27 cellular contexts compared by ENCODE assay signal in genomic region chr7:71506822-71507221, GRCh38.
"Had no signal": no experiment of that assay in that cellular context is flagged by ENCODE, and none has a peak within 500 bp of the region (broad histone marks: within the 10 kb centered on the region; RNA-seq: fewer than 3 reads in every experiment).

No MANE protein-coding gene starts in this region.

- H3K27ac ChIP-seq: stomach, suprapubic skin, testis, thoracic aorta, thyroid gland, tibial artery, transverse colon, upper lobe of left lung, upper lobe of right lung, uterus, vagina had no signal

- H3K4me3 ChIP-seq: stomach, suprapubic skin, testis, thoracic aorta, thyroid gland, tibial artery, tibial nerve, transverse colon, upper lobe of left lung, upper lobe of right lung, uterus, vagina had no signal

- H3K4me1 Mint-ChIP-seq: stimulated activated effector memory CD8-positive, alpha-beta T cell treated with anti-CD3 and anti-CD28 coated beads, Interleukin-12 subunit alpha, Interleukin-12 subunit beta, amount 100 ng/mL, for 72 hours; stimulated activated memory B cell treated with anti-CD40 and anti-IgM and Interleukin-4, amounts not matched to agents 10 μg/mL and 1 μg/mL and 100 μg/mL, for 72 hours; stimulated activated naive B cell treated with anti-CD40 and anti-IgM and Interleukin-4, amounts not matched to agents 10 μg/mL and 1 μg/mL and 100 μg/mL, for 72 hours; stimulated activated naive CD8-positive, alpha-beta T cell treated with anti-CD3 and anti-CD28 coated beads, Interleukin-15, amount 100 ng/mL, for 72 hours had no signal

- H3K27me3 ChIP-seq: stomach, suprapubic skin, testis, thyroid gland, tibial artery, tibial nerve, transverse colon, upper lobe of left lung, upper lobe of right lung, uterus, vagina had no signal

- H3K9me3 ChIP-seq: suprapubic skin, testis, thoracic aorta, thyroid gland, tibial artery, tibial nerve, transverse colon, upper lobe of left lung, upper lobe of right lung, uterus, vagina had no signal

- DNase-seq: stimulated activated CD4-positive, alpha-beta T cell treated with anti-CD3 and anti-CD28 coated beads, Interleukin-2, amount 100 ng/mL, for 48 hours; stimulated activated CD4-positive, alpha-beta T cell treated with anti-CD3 and anti-CD28 coated beads, Interleukin-4, amount 100 ng/mL, for 1 hour; stimulated activated CD4-positive, alpha-beta T cell treated with anti-CD3 and anti-CD28 coated beads, Interleukin-4, amount 100 ng/mL, for 24 hours; stimulated activated CD4-positive, alpha-beta T cell treated with anti-CD3 and anti-CD28 coated beads, Interleukin-4, amount 100 ng/mL, for 4 hours; stimulated activated CD8-positive, alpha-beta memory T cell treated with anti-CD3 and anti-CD28 coated beads, Interleukin-4, amount 100 ng/mL, for 48 hours; stimulated activated naive B cell treated with anti-CD40 and anti-IgM and Interleukin-4, amounts not matched to agents 10 μg/mL and 1 μg/mL and 100 μg/mL, for 72 hours; stimulated activated naive CD4-positive, alpha-beta T cell; stimulated activated naive CD4-positive, alpha-beta T cell treated with Interleukin-2 at 50 U/mL for 16 hours; stimulated activated naive CD8-positive, alpha-beta T cell treated with anti-CD3 and anti-CD28 coated beads, Interleukin-15, amount 100 ng/mL, for 72 hours; stimulated activated naive CD8-positive, alpha-beta T cell treated with anti-CD3 and anti-CD28 coated beads, Interleukin-15, Interleukin-2, amounts not matched to agents 100 U/mL and 50 U/mL, for 24 hours; stomach; testis; tibial artery; transverse colon; trophoblast cell; upper lobe of left lung; upper lobe of right lung; uterus had no signal

- H3K36me3 ChIP-seq: stomach, suprapubic skin, thoracic aorta, thyroid gland, tibial artery, tibial nerve, transverse colon, upper lobe of left lung, upper lobe of right lung, uterus, vagina had no signal

- H3K4me1 ChIP-seq: stomach, suprapubic skin, testis, thyroid gland, tibial artery, tibial nerve, transverse colon, upper lobe of left lung, upper lobe of right lung, uterus, vagina had no signal

- H3K36me3 Mint-ChIP-seq: stimulated activated effector memory CD8-positive, alpha-beta T cell treated with anti-CD3 and anti-CD28 coated beads, Interleukin-12 subunit alpha, Interleukin-12 subunit beta, amount 100 ng/mL, for 72 hours; stimulated activated memory B cell treated with anti-CD40 and anti-IgM and Interleukin-4, amounts not matched to agents 10 μg/mL and 1 μg/mL and 100 μg/mL, for 72 hours; stimulated activated naive B cell treated with anti-CD40 and anti-IgM and Interleukin-4, amounts not matched to agents 10 μg/mL and 1 μg/mL and 100 μg/mL, for 72 hours; type B pancreatic cell had no signal

- H3K9me3 Mint-ChIP-seq: type B pancreatic cell had no signal

- H3K27ac Mint-ChIP-seq: stimulated activated effector memory CD8-positive, alpha-beta T cell treated with anti-CD3 and anti-CD28 coated beads, Interleukin-12 subunit alpha, Interleukin-12 subunit beta, amount 100 ng/mL, for 72 hours; stimulated activated memory B cell treated with anti-CD40 and anti-IgM and Interleukin-4, amounts not matched to agents 10 μg/mL and 1 μg/mL and 100 μg/mL, for 72 hours; stimulated activated naive B cell treated with anti-CD40 and anti-IgM and Interleukin-4, amounts not matched to agents 10 μg/mL and 1 μg/mL and 100 μg/mL, for 72 hours; stimulated activated naive CD8-positive, alpha-beta T cell treated with anti-CD3 and anti-CD28 coated beads, Interleukin-15, amount 100 ng/mL, for 72 hours; stimulated activated naive CD8-positive, alpha-beta T cell treated with anti-CD3 and anti-CD28 coated beads, Interleukin-15, Interleukin-2, amounts not matched to agents 100 ng/mL and 50 ng/mL, for 24 hours; type B pancreatic cell had no signal

- H3K4me3 Mint-ChIP-seq: stimulated activated effector memory CD8-positive, alpha-beta T cell treated with anti-CD3 and anti-CD28 coated beads, Interleukin-12 subunit alpha, Interleukin-12 subunit beta, amount 100 ng/mL, for 72 hours; stimulated activated memory B cell treated with anti-CD40 and anti-IgM and Interleukin-4, amounts not matched to agents 10 μg/mL and 1 μg/mL and 100 μg/mL, for 72 hours; stimulated activated naive B cell treated with anti-CD40 and anti-IgM and Interleukin-4, amounts not matched to agents 10 μg/mL and 1 μg/mL and 100 μg/mL, for 72 hours; stimulated activated naive CD8-positive, alpha-beta T cell treated with anti-CD3 and anti-CD28 coated beads, Interleukin-15, amount 100 ng/mL, for 72 hours; stimulated activated naive CD8-positive, alpha-beta T cell treated with anti-CD3 and anti-CD28 coated beads, Interleukin-15, Interleukin-2, amounts not matched to agents 100 ng/mL and 50 ng/mL, for 24 hours; type B pancreatic cell had no signal

- ATAC-seq: stimulated activated effector memory CD8-positive, alpha-beta T cell treated with anti-CD3 and anti-CD28 coated beads, Interleukin-12 subunit alpha, Interleukin-12 subunit beta, amount 100 ng/mL, for 72 hours; stimulated activated memory B cell treated with anti-CD40 and anti-IgM and Interleukin-4, amounts not matched to agents 10 μg/mL and 1 μg/mL and 100 μg/mL, for 72 hours; stimulated activated naive B cell treated with anti-CD40 and anti-IgM and Interleukin-4, amounts not matched to agents 10 μg/mL and 1 μg/mL and 100 μg/mL, for 72 hours; stimulated activated naive CD8-positive, alpha-beta T cell treated with anti-CD3 and anti-CD28 coated beads, Interleukin-15, amount 100 ng/mL, for 72 hours; stimulated activated naive CD8-positive, alpha-beta T cell treated with anti-CD3 and anti-CD28 coated beads, Interleukin-15, Interleukin-2, amounts not matched to agents 100 U/mL and 50 U/mL, for 24 hours; upper lobe of right lung had no signal

- H3K27me3 Mint-ChIP-seq: stimulated activated memory B cell treated with anti-CD40 and anti-IgM and Interleukin-4, amounts not matched to agents 10 μg/mL and 1 μg/mL and 100 μg/mL, for 72 hours; stimulated activated naive B cell treated with anti-CD40 and anti-IgM and Interleukin-4, amounts not matched to agents 10 μg/mL and 1 μg/mL and 100 μg/mL, for 72 hours; stimulated activated naive CD8-positive, alpha-beta T cell treated with anti-CD3 and anti-CD28 coated beads, Interleukin-15, amount 100 ng/mL, for 72 hours; stimulated activated naive CD8-positive, alpha-beta T cell treated with anti-CD3 and anti-CD28 coated beads, Interleukin-15, Interleukin-2, amounts not matched to agents 100 ng/mL and 50 ng/mL, for 24 hours; type B pancreatic cell had no signal
